15 cellular contexts compared by ENCODE assay signal in genomic region chr7:100570954-100571828, GRCh38. TPM values are rescaled to one million over a fixed set of nuclear protein-coding genes. Genes with fewer than 3 reads are reported as not detected.
DNase-seq lines count a peak whose midpoint lies in the region; ATAC-seq and TF ChIP-seq lines count a peak whose summit lies in the region.
"Had no signal": no experiment of that assay in that cellular context is flagged by ENCODE, and none has a peak within 500 bp of the region (broad histone marks: within the 10 kb centered on the region; RNA-seq: fewer than 3 reads in every experiment).

No MANE protein-coding gene starts in this region.

- peaks cover 31% of the 10 kb centered on the region for H3K4me1 Mint-ChIP-seq in activated naive CD8-positive, alpha-beta T cell treated with anti-CD3 and anti-CD28 coated beads, Interleukin-2, amount 10 ng/mL, durations not matched to agents 7 days and 5 days

- H3K27me3 ChIP-seq in BLaER1 (peaks cover 25% of the 10 kb centered on the region), liver (ENCODE audit: control insufficient read depth in 4 of 4, insufficient read depth in 4 of 4, low read length in 3 of 4) (no peaks in the 10 kb centered on the region), MM.1S (replicated peaks; ENCODE audit: insufficient read depth, low read length) (peaks cover 11% of the 10 kb centered on the region)

- peaks cover 45% of the 10 kb centered on the region for H3K36me3 ChIP-seq in BLaER1
- H3K36me3 ChIP-seq in liver (ENCODE audit: control insufficient read depth in 4 of 4, insufficient read depth in 3 of 4, low read depth in 1 of 4, low read length in 3 of 4), result peaks cover 0 to 4% (median 3%) of the 10 kb centered on the region in 4 donors
- no peaks in the 10 kb centered on the region for H3K36me3 ChIP-seq in MM.1S (replicated peaks; ENCODE audit: insufficient read depth, low read length)

- no peak for TF ChIP-seq CTCF in liver (IDR thresholded peaks at IDR 0.05; ENCODE audit: low read depth, low read length, missing input control)
- no peak for TF ChIP-seq CTCF in MM.1S (IDR thresholded peaks at IDR 0.05; ENCODE audit: low read length)

- no peaks in the 10 kb centered on the region for H3K9me3 ChIP-seq in BLaER1
- no peaks in the 10 kb centered on the region for H3K9me3 ChIP-seq in liver (ENCODE audit: control insufficient read depth in 4 of 4, low read length in 3 of 4)
- H3K9me3 ChIP-seq in MM.1S (replicated peaks; ENCODE audit: insufficient read depth, low read length), result no peaks in the 10 kb centered on the region

- H3K4me3 Mint-ChIP-seq in activated naive CD8-positive, alpha-beta T cell treated with anti-CD3 and anti-CD28 coated beads, Interleukin-2, amount 10 ng/mL, durations not matched to agents 7 days and 5 days, result peak overlapping the region; percentile 30

- no peaks in the 10 kb centered on the region for H3K79me2 ChIP-seq in MM.1S (ENCODE audit: low read length)
- H3K79me2 ChIP-seq: parathyroid adenoma had no signal

- peak overlapping the region; percentile 91 for H3K4me2 ChIP-seq in BLaER1
- H3K4me2 ChIP-seq in MM.1S (ENCODE audit: low read depth, low read length), result no peak overlapping the region

- in situ Hi-C loops in G401 (cut with HindIII; ENCODE audit: low sequenced_read_pairs), result no loop called here

- no peak for ATAC-seq in activated naive CD8-positive, alpha-beta T cell treated with anti-CD3 and anti-CD28 coated beads, Interleukin-2, amount 10 ng/mL, durations not matched to agents 7 days and 5 days (ENCODE audit: low read depth)

- no peak overlapping the region for H3K27ac ChIP-seq in BLaER1
- peak overlapping the region; percentile 20 to 51 for H3K27ac ChIP-seq in liver (ENCODE audit: low read depth in 1 of 2, low read length in 2 of 2)
- H3K27ac ChIP-seq in MM.1S (ENCODE audit: low read length), result no peak overlapping the region
- H3K27ac ChIP-seq: parathyroid adenoma had no signal

- peaks cover 6% of the 10 kb centered on the region for H3K36me3 Mint-ChIP-seq in activated naive CD8-positive, alpha-beta T cell treated with anti-CD3 and anti-CD28 coated beads, Interleukin-2, amount 10 ng/mL, durations not matched to agents 7 days and 5 days
- H3K36me3 Mint-ChIP-seq: activated naive CD4-positive, alpha-beta T cell treated with anti-CD3 and anti-CD28 coated beads, Interleukin-2, amount 50 U/mL, for 24 hours had no signal

- H3K4me3 ChIP-seq in BLaER1 (no peak overlapping the region), liver (ENCODE audit: low read depth in 1 of 3, low read length in 3 of 3) (no peak overlapping the region), MM.1S (ENCODE audit: low read length) (no peak overlapping the region)

- H3K4me1 ChIP-seq in BLaER1 (peaks cover 64% of the 10 kb centered on the region), liver (ENCODE audit: control insufficient read depth in 4 of 4, insufficient read depth in 4 of 4, low read length in 3 of 4) (peaks cover 20 to 61% (median 45%) of the 10 kb centered on the region in 4 donors), MM.1S (ENCODE audit: low read length) (no peaks in the 10 kb centered on the region)

- TF ChIP-seq RAD21 in liver (IDR thresholded peaks at IDR 0.05), result no peak

- peak; percentile 50 for DNase-seq in G401 (ENCODE audit: low spot score)
- no peak for DNase-seq in activated naive CD8-positive, alpha-beta T cell treated with anti-CD3 and anti-CD28 coated beads, Interleukin-2, amount 10 ng/mL, durations not matched to agents 7 days and 5 days
- DNase-seq in MM.1S, result no peak
- DNase-seq in stimulated activated CD8-positive, alpha-beta memory T cell treated with anti-CD3 and anti-CD28 coated beads, Interleukin-4, amount 100 ng/mL, for 48 hours, result no peak
- no peak for DNase-seq in activated naive CD4-positive, alpha-beta T cell treated with Interleukin-2 at 50 U/mL for 16 hours
- no peak for DNase-seq in SKM-1 treated with dmso at 0.1 percent for 144 hours (lab: John Stamatoyannopoulos, UW; ENCODE audit: unreplicated experiment)
- DNase-seq: NCI-H1694 had no signal

- H3K9ac ChIP-seq in BLaER1 (no peak overlapping the region), liver (ENCODE audit: low read depth in 1 of 2, low read length in 2 of 2) (no peak overlapping the region), MM.1S (ENCODE audit: low read length) (no peak overlapping the region)
- H3K9ac ChIP-seq: parathyroid adenoma had no signal

- no peak overlapping the region for H2AFZ ChIP-seq in MM.1S (ENCODE audit: low read length)

- H4K20me1 ChIP-seq in BLaER1 (peaks cover 51% of the 10 kb centered on the region), MM.1S (ENCODE audit: insufficient read depth, low read length) (no peaks in the 10 kb centered on the region)

- H3K27ac Mint-ChIP-seq in activated naive CD8-positive, alpha-beta T cell treated with anti-CD3 and anti-CD28 coated beads, Interleukin-2, amount 10 ng/mL, durations not matched to agents 7 days and 5 days, result no peak overlapping the region

- H3K27me3 Mint-ChIP-seq in activated naive CD8-positive, alpha-beta T cell treated with anti-CD3 and anti-CD28 coated beads, Interleukin-2, amount 10 ng/mL, durations not matched to agents 7 days and 5 days, result no peaks in the 10 kb centered on the region
- H3K27me3 Mint-ChIP-seq: activated naive CD4-positive, alpha-beta T cell treated with anti-CD3 and anti-CD28 coated beads, Interleukin-2, amount 50 U/mL, for 24 hours; IgD-negative memory B cell; stimulated activated naive CD8-positive, alpha-beta T cell treated with anti-CD3 and anti-CD28 coated beads, Interleukin-15, Interleukin-2, amounts not matched to agents 100 ng/mL and 50 ng/mL, for 24 hours had no signal

- H3K9me3 Mint-ChIP-seq in activated naive CD8-positive, alpha-beta T cell treated with anti-CD3 and anti-CD28 coated beads, Interleukin-2, amount 10 ng/mL, durations not matched to agents 7 days and 5 days, result no peaks in the 10 kb centered on the region
- H3K9me3 Mint-ChIP-seq: activated naive CD4-positive, alpha-beta T cell treated with anti-CD3 and anti-CD28 coated beads, Interleukin-2, amount 50 U/mL, for 24 hours; IgD-negative memory B cell; stimulated activated naive CD8-positive, alpha-beta T cell treated with anti-CD3 and anti-CD28 coated beads, Interleukin-15, Interleukin-2, amounts not matched to agents 100 ng/mL and 50 ng/mL, for 24 hours had no signal

- no peaks in the 10 kb centered on the region for H3F3A ChIP-seq in MM.1S (ENCODE audit: insufficient read depth, low read length)

- 53% methylated on average over 26 of the region's 26 CpGs for WGBS in liver

- no peaks in the 10 kb centered on the region for H3K9me2 ChIP-seq in MM.1S (replicated peaks; ENCODE audit: insufficient read depth, low read length)

- POLR2A ChIA-PET in activated naive CD8-positive, alpha-beta T cell treated with anti-CD3 and anti-CD28 coated beads, Interleukin-2, amount 10 ng/mL, durations not matched to agents 7 days and 5 days (lab: Charles Lee), result interaction anchor here (0.9 to 3.7 kb wide), 7 partner anchors 14 to 142 kb away, joined by 3 to 38 read pairs (median 3); partner anchors contain the start of genes AGFG2, FBXO24, LRCH4 and POP7

TF ChIP-seq in liver, 16 proteins besides CTCF, POLR2A, EP300 and RAD21 (continues in another document):
- TF ChIP-seq EGR1 (IDR thresholded peaks at IDR 0.05; ENCODE audit: low read depth in 2 of 2), result no peak
- TF ChIP-seq HNF4G (IDR thresholded peaks at IDR 0.05), result no peak
- no peak for TF ChIP-seq MAX (IDR thresholded peaks at IDR 0.05)
- no peak for TF ChIP-seq GABPA (IDR thresholded peaks at IDR 0.05 in 1 of 2, conservative IDR thresholded peaks at IDR 0.05 in 1 of 2)
- TF ChIP-seq FOXA1 (IDR thresholded peaks at IDR 0.05), result no peak
- TF ChIP-seq YY1 (IDR thresholded peaks at IDR 0.05), result no peak
- TF ChIP-seq JUND (IDR thresholded peaks at IDR 0.05), result no peak
- no peak for TF ChIP-seq TAF1 (conservative IDR thresholded peaks at IDR 0.05)
- TF ChIP-seq NR2F2 (IDR thresholded peaks at IDR 0.05), result no peak

RNA-seq across cellular contexts. Expression of gene SAP25, which starts 2.5 kb away (rescaled TPM):
- total RNA-seq in G401 (2014; rRNA removed; shearing (Covaris generic)), result not detected in 2 replicates
- total RNA-seq in activated naive CD8-positive, alpha-beta T cell treated with anti-CD3 and anti-CD28 coated beads, Interleukin-2, amount 10 ng/mL, durations not matched to agents 7 days and 5 days, result 10 to 100 TPM; 54.3 to 57.6 TPM
- under 1 TPM in 1 of 2 donors, not detected in 1; 0.33 TPM for total RNA-seq in liver
- polyA plus RNA-seq in liver, result under 1 TPM; 0.56 to 0.84 TPM
- total RNA-seq: frontal cortex had no signal
- polyA plus RNA-seq: CD14-positive monocyte had no signal

RNA-seq across cellular contexts. Expression of gene LRCH4, which starts 14.7 kb away (rescaled TPM):
- total RNA-seq in G401 (2014; rRNA removed; shearing (Covaris generic)), result 6.5 and 12.1 TPM in 2 replicates
- 100 to 1,000 TPM; 239 to 258 TPM for total RNA-seq in activated naive CD8-positive, alpha-beta T cell treated with anti-CD3 and anti-CD28 coated beads, Interleukin-2, amount 10 ng/mL, durations not matched to agents 7 days and 5 days
- 10 to 100 TPM in 1 of 2 donors, 1 to 10 TPM in 1; 8.2 to 25.8 TPM for total RNA-seq in liver
- polyA plus RNA-seq in liver, result 10 to 100 TPM in 1 of 2 donors, 1 to 10 TPM in 1; 9.1 to 16.9 TPM

RNA-seq across cellular contexts. Expression of gene FBXO24, which starts 14.9 kb away (rescaled TPM):
- 0.78 TPM in 1 of 2 replicates, not detected in the other for total RNA-seq in G401 (2014; rRNA removed; shearing (Covaris generic))
- total RNA-seq in activated naive CD8-positive, alpha-beta T cell treated with anti-CD3 and anti-CD28 coated beads, Interleukin-2, amount 10 ng/mL, durations not matched to agents 7 days and 5 days, result 1 to 10 TPM; 1.1 to 1.2 TPM
- total RNA-seq in liver, result 1 to 10 TPM in 1 of 2 donors, under 1 TPM in 1; 0.67 to 1.3 TPM
- polyA plus RNA-seq in liver, result under 1 TPM; 0.25 to 0.32 TPM

RNA-seq across cellular contexts. Expression of gene PCOLCE, which starts 31.0 kb away (rescaled TPM):
- 72.9 and 82.8 TPM in 2 replicates for total RNA-seq in G401 (2014; rRNA removed; shearing (Covaris generic))
- total RNA-seq in activated naive CD8-positive, alpha-beta T cell treated with anti-CD3 and anti-CD28 coated beads, Interleukin-2, amount 10 ng/mL, durations not matched to agents 7 days and 5 days, result 10 to 100 TPM; 14.4 to 16.4 TPM
- total RNA-seq in liver, result 10 to 100 TPM in 1 of 2 donors, 1 to 10 TPM in 1; 6.7 to 13.1 TPM
- polyA plus RNA-seq in liver, result 10 to 100 TPM; 10.4 to 38.2 TPM

RNA-seq across cellular contexts. Expression of gene AGFG2, which starts 32.2 kb away (rescaled TPM):
- 42.3 and 47.0 TPM in 2 replicates for total RNA-seq in G401 (2014; rRNA removed; shearing (Covaris generic))
- 10 to 100 TPM; 51.6 to 54.7 TPM for total RNA-seq in activated naive CD8-positive, alpha-beta T cell treated with anti-CD3 and anti-CD28 coated beads, Interleukin-2, amount 10 ng/mL, durations not matched to agents 7 days and 5 days
- total RNA-seq in liver, result 10 to 100 TPM; 37.2 to 48.8 TPM
- polyA plus RNA-seq in liver, result 10 to 100 TPM; 37.4 to 47.2 TPM

Comparison
In these comparisons a context has a peak if more than half of its experiments do, and no peak if none do; other contexts are left out.
1. H3K27ac ChIP-seq: peak in liver (2 of 2); none in BLaER1 (single experiment) and MM.1S (single experiment).
2. RNA of gene SAP25, which starts 2.5 kb away (total RNA-seq): 54.3 to 57.6 TPM in activated naive CD8-positive, alpha-beta T cell treated with anti-CD3 and anti-CD28 coated beads, Interleukin-2, amount 10 ng/mL, durations not matched to agents 7 days and 5 days; 0.33 TPM in liver and not detected in G401; every median in the first group is over 10 times any median in the second.
3. RNA of gene LRCH4, which starts 14.7 kb away (total RNA-seq): 239 to 258 TPM in activated naive CD8-positive, alpha-beta T cell treated with anti-CD3 and anti-CD28 coated beads, Interleukin-2, amount 10 ng/mL, durations not matched to agents 7 days and 5 days; 8.2 to 25.8 TPM in liver and 6.5 to 12.1 TPM in G401; every median in the first group is over 4 times any median in the second.